9 cellular contexts compared by ENCODE assay signal in the genomic region with DNA sequence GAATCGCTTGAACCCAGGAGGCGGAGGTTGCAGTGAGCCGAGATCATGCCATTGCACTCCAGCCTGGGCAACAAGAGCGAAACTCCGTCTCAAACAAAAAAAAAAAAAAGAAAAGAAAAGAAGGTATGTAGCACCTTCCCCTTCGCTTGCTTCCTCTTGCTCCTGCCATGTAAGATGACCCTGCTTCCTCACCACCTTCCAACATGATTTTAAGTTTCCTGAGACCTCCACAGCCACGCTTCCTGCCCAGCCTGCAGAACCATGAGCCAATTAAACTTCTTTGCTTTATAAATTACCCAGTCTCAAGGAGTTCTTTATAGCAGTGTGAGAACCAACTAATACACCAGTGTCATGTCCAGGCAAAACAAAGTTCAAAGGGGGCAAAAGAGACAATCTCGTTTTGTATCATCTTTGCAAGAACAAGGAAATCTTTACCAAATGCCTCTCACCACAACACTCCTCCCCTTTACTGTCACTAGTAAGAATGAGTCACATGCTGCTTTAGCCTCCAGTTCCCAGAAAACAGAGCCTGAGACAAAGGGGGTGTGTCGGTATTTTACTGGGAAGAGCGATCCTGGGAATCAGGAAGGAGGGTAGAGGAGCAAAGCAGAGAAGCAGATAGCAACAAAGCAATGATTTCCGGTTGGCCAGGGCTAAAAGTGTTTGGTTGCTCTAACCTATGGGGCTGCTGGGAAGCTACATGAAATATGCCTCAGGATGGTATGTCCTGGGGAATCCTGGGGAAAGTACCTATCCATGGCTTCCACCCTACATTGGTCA. TPM values are rescaled to one million over a fixed set of nuclear protein-coding genes. Genes with fewer than 3 reads are reported as not detected.
A peak's percentile ranks its signal among the peaks of the same experiment; 100 is the strongest.
DNase-seq lines count a peak whose midpoint lies in the region; TF ChIP-seq lines count a peak whose summit lies in the region.
"Had no signal": no experiment of that assay in that cellular context is flagged by ENCODE, and none has a peak within 500 bp of the region (broad histone marks: within the 10 kb centered on the region; RNA-seq: fewer than 3 reads in every experiment).

No MANE protein-coding gene starts in this region.

- no peaks in the 10 kb centered on the region for H3K36me3 Mint-ChIP-seq in progenitor cell of endocrine pancreas (ENCODE audit: insufficient read depth)
- no peaks in the 10 kb centered on the region for H3K36me3 Mint-ChIP-seq in CD8-positive, alpha-beta memory T cell
- H3K36me3 Mint-ChIP-seq in CD4-positive, alpha-beta memory T cell = no peaks in the 10 kb centered on the region

- peaks cover 4% of the 10 kb centered on the region for H3K9me3 Mint-ChIP-seq in progenitor cell of endocrine pancreas (ENCODE audit: low read depth)
- H3K9me3 Mint-ChIP-seq in CD8-positive, alpha-beta memory T cell = no peaks in the 10 kb centered on the region
- H3K9me3 Mint-ChIP-seq in CD4-positive, alpha-beta memory T cell = no peaks in the 10 kb centered on the region

- intact Hi-C loops in posterior cingulate gyrus (cut with DNase I) = no loop called here
- intact Hi-C loops in CD4-positive, alpha-beta memory T cell (cut with micrococcal nuclease) = no loop called here

- no peaks in the 10 kb centered on the region for H3K27me3 Mint-ChIP-seq in progenitor cell of endocrine pancreas
- peaks cover 0 to 2% of the 10 kb centered on the region in 2 donors for H3K27me3 Mint-ChIP-seq in CD8-positive, alpha-beta memory T cell
- no peaks in the 10 kb centered on the region for H3K27me3 Mint-ChIP-seq in CD4-positive, alpha-beta memory T cell

- CTCF ChIA-PET in CD8-positive, alpha-beta memory T cell (lab: Charles Lee) = no interaction called here
- CTCF ChIA-PET in CD4-positive, alpha-beta memory T cell (lab: Charles Lee; ENCODE audit: partially characterized antibody) = interaction anchor here (2.6 kb wide), 1 partner anchor 15 kb away, joined by 8 read pairs; no protein-coding TSS in a partner anchor

- DNase-seq in GM20000 (ENCODE audit: low spot score) = peak; percentile 27
- peak; percentile 55 for DNase-seq in RKO (ENCODE audit: low spot score)
- peak; percentile 88 for DNase-seq in epidermal melanocyte (ENCODE audit: insufficient read length, low spot score)
- DNase-seq in progenitor cell of endocrine pancreas (ENCODE audit: low spot score, unreplicated experiment) = no peak
- DNase-seq in stimulated activated naive CD4-positive, alpha-beta T cell (lab: John Stamatoyannopoulos, UW) = no peak
- DNase-seq in posterior cingulate gyrus = no peak
- DNase-seq in CD8-positive, alpha-beta memory T cell = no peak
- DNase-seq in CD4-positive, alpha-beta memory T cell = no peak
- DNase-seq: pancreas had no signal

- H3K4me1 Mint-ChIP-seq in progenitor cell of endocrine pancreas (ENCODE audit: low read depth) = peaks cover 2% of the 10 kb centered on the region
- peaks cover 6 to 10% (median 6%) of the 10 kb centered on the region in 3 donors for H3K4me1 Mint-ChIP-seq in CD8-positive, alpha-beta memory T cell
- peaks cover 4 to 13% (median 9%) of the 10 kb centered on the region in 4 donors for H3K4me1 Mint-ChIP-seq in CD4-positive, alpha-beta memory T cell

- no peaks in the 10 kb centered on the region for H3K9me3 ChIP-seq in CD8-positive, alpha-beta memory T cell (ENCODE audit: low read length)
- no peaks in the 10 kb centered on the region for H3K9me3 ChIP-seq in CD4-positive, alpha-beta memory T cell (ENCODE audit: control insufficient read depth in 1 of 2, low read length in 2 of 2)
- H3K9me3 ChIP-seq: pancreas had no signal

- no peaks in the 10 kb centered on the region for H3K4me1 ChIP-seq in CD8-positive, alpha-beta memory T cell (ENCODE audit: insufficient read depth, low read length)
- H3K4me1 ChIP-seq in CD4-positive, alpha-beta memory T cell (ENCODE audit: insufficient read depth, low read length) = no peaks in the 10 kb centered on the region
- H3K4me1 ChIP-seq: pancreas had no signal

- no peak overlapping the region for H3K4me3 ChIP-seq in CD8-positive, alpha-beta memory T cell (ENCODE audit: low read length)
- no peak overlapping the region for H3K4me3 ChIP-seq in CD4-positive, alpha-beta memory T cell (ENCODE audit: low read length in 2 of 2)
- H3K4me3 ChIP-seq: pancreas had no signal

- no peak overlapping the region for H3K4me3 Mint-ChIP-seq in progenitor cell of endocrine pancreas (ENCODE audit: low read depth)
- no peak overlapping the region for H3K4me3 Mint-ChIP-seq in CD8-positive, alpha-beta memory T cell
- peak overlapping the region in 1 of 8 donors; percentile 33 for H3K4me3 Mint-ChIP-seq in CD4-positive, alpha-beta memory T cell

- no peak overlapping the region for H3K27ac ChIP-seq in CD8-positive, alpha-beta memory T cell (ENCODE audit: low read depth, low read length)
- H3K27ac ChIP-seq in CD4-positive, alpha-beta memory T cell (ENCODE audit: low read depth, low read length) = no peak overlapping the region
- H3K27ac ChIP-seq: pancreas had no signal

- H3K27ac Mint-ChIP-seq in progenitor cell of endocrine pancreas = peak overlapping the region; percentile 47
- H3K27ac Mint-ChIP-seq in CD8-positive, alpha-beta memory T cell = peak overlapping the region in 2 of 8 donors; percentile 8 to 44
- peak overlapping the region in 2 of 7 donors; percentile 54 to 74 for H3K27ac Mint-ChIP-seq in CD4-positive, alpha-beta memory T cell

- H3K36me3 ChIP-seq in CD8-positive, alpha-beta memory T cell (ENCODE audit: insufficient read depth, low read length) = no peaks in the 10 kb centered on the region
- H3K36me3 ChIP-seq in CD4-positive, alpha-beta memory T cell (ENCODE audit: insufficient read depth, low read length) = no peaks in the 10 kb centered on the region
- H3K36me3 ChIP-seq: pancreas had no signal

- H3K27me3 ChIP-seq in CD8-positive, alpha-beta memory T cell (ENCODE audit: insufficient read depth, low read length, poor library complexity, severe bottlenecking) = no peaks in the 10 kb centered on the region
- no peaks in the 10 kb centered on the region for H3K27me3 ChIP-seq in CD4-positive, alpha-beta memory T cell (ENCODE audit: insufficient read depth, low read length)
- H3K27me3 ChIP-seq: pancreas had no signal

- TF ChIP-seq CTCF in GM20000 (IDR thresholded peaks at IDR 0.05; ENCODE audit: extremely low read depth, missing control alignments) = no peak
- no peak for TF ChIP-seq CTCF in progenitor cell of endocrine pancreas (IDR thresholded peaks at IDR 0.05; ENCODE audit: unreplicated experiment)

- POLR2A ChIA-PET in CD8-positive, alpha-beta memory T cell (lab: Charles Lee) = no interaction called here
- POLR2A ChIA-PET in CD4-positive, alpha-beta memory T cell (lab: Charles Lee; ENCODE audit: partially characterized antibody) = no interaction called here

RNA-seq across cellular contexts. Expression of gene MCHR1, which starts 10.5 kb away (rescaled TPM):
- 0.19 and 0.38 TPM in 2 replicates for total RNA-seq in progenitor cell of endocrine pancreas
- not detected for total RNA-seq in CD8-positive, alpha-beta memory T cell
- polyA plus RNA-seq in CD8-positive, alpha-beta memory T cell = not detected
- not detected for total RNA-seq in CD4-positive, alpha-beta memory T cell
- polyA plus RNA-seq in CD4-positive, alpha-beta memory T cell = not detected

RNA-seq across cellular contexts. Expression of gene MRTFA, which starts 32.3 kb away (rescaled TPM):
- 54.4 and 61.9 TPM in 2 replicates for total RNA-seq in progenitor cell of endocrine pancreas
- 10 to 100 TPM; 38.6 to 40.5 TPM for total RNA-seq in CD8-positive, alpha-beta memory T cell
- 22.9 TPM for polyA plus RNA-seq in CD8-positive, alpha-beta memory T cell
- 10 to 100 TPM; 79.1 to 91.6 TPM for total RNA-seq in CD4-positive, alpha-beta memory T cell
- polyA plus RNA-seq in CD4-positive, alpha-beta memory T cell = 10 to 100 TPM in 1 of 2 donors, 1 to 10 TPM in 1; 5.3 to 22.7 TPM

Comparison
In these comparisons a context has a peak if more than half of its experiments do, and no peak if none do; other contexts are left out.
1. DNase-seq: peak in GM20000 (single experiment), RKO (single experiment) and epidermal melanocyte (single experiment); none in progenitor cell of endocrine pancreas (single experiment), stimulated activated naive CD4-positive, alpha-beta T cell (0 of 6), posterior cingulate gyrus (0 of 10), CD8-positive, alpha-beta memory T cell (0 of 5) and CD4-positive, alpha-beta memory T cell (0 of 5).